Comparison of ENCODE assay signal across 1 cellular context in genomic region chr17:14067347-14067746, GRCh38.
TF ChIP-seq lines count a peak whose summit lies in the region.

No MANE protein-coding gene starts in this region.

TF ChIP-seq in SK-N-SH treated with all-trans-retinoic acid at 6 μM for 48 hours, 23 proteins besides CTCF, POLR2A, EP300 and RAD21 (continued from another document):
- TF ChIP-seq TSHZ2 (CRISPR knock-in tag; IDR thresholded peaks at IDR 0.05) = no peak
- no peak for TF ChIP-seq TOX (CRISPR knock-in tag; IDR thresholded peaks at IDR 0.05; ENCODE audit: borderline replicate concordance)
- TF ChIP-seq PPARA (CRISPR knock-in tag; IDR thresholded peaks at IDR 0.05; ENCODE audit: borderline replicate concordance) = no peak
- no peak for TF ChIP-seq PATZ1 (CRISPR knock-in tag; IDR thresholded peaks at IDR 0.05; ENCODE audit: borderline replicate concordance)
- no peak for TF ChIP-seq ARNTL (CRISPR knock-in tag; IDR thresholded peaks at IDR 0.05; ENCODE audit: borderline replicate concordance, low read depth)
- no peak for TF ChIP-seq ZNF70 (CRISPR knock-in tag; IDR thresholded peaks at IDR 0.05)
TF ChIP-seq in SK-N-SH treated with all-trans-retinoic acid at 6 μM for 48 hours: peak in this region for 0.
